In the genomic region with DNA sequence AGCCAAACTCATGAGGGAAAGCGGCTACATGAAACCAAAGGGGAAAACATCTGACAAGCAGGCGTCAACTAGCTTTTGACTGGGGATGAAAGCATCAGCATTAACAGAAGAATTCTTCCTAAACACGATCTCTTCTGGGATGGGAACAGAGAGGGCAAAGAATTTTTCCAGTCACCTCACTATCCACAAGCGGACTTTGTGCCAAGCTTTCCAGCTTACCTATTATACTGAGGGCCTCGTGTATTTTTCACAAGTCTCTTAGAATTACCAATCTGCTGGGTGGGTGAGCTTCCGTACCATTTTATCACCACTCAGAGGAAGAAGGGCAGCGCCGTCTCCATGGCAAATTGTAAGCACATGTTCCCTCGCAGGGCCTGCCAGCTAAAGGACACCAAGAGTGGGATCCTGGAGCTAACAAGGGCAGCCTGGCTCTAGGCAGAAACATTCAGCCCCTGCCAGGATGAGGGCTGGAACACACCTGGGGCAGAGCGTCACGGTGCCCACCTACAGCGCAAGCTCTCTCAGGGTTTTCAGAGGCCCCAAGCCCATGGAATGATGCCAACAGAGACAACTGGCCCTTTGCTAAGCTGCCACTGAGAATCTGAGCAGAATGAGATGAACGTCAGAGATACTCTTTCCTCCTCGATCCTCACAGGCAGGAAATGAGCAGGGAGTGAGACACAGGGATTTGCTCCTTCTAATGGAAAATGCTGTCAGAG, we compare ENCODE assay signal across 22 cellular contexts.
DNase-seq lines count a peak whose midpoint lies in the region; ATAC-seq and TF ChIP-seq lines count a peak whose summit lies in the region.
"Had no signal": no experiment of that assay in that cellular context is flagged by ENCODE, and none has a peak within 500 bp of the region (broad histone marks: within the 10 kb centered on the region; RNA-seq: fewer than 3 reads in every experiment).

No MANE protein-coding gene starts in this region.

- peaks cover 0 to 8% of the 10 kb centered on the region in 2 donors for H3K4me1 Mint-ChIP-seq in natural killer cell treated with Interleukin-12 subunit alpha and Interleukin-12 subunit beta and Interleukin-15 and Interleukin-18, amount 100 ng/mL, for 72 hours (ENCODE audit: low read depth in 2 of 2)
- H3K4me1 Mint-ChIP-seq: memory B cell; naive thymus-derived CD4-positive, alpha-beta T cell had no signal

- H3K36me3 ChIP-seq in SK-N-SH (replicated peaks in 1 of 2; ENCODE audit: control insufficient read depth in 1 of 2, insufficient read depth in 2 of 2, low read length in 1 of 2) (peaks cover 0 to 6% of the 10 kb centered on the region in 2 experiments), hepatocyte (replicated peaks; ENCODE audit: insufficient read depth, low read depth) (no peaks in the 10 kb centered on the region)

- H3K4me1 ChIP-seq in SK-N-SH (ENCODE audit: control insufficient read depth in 1 of 2, insufficient read depth in 2 of 2, low read depth in 1 of 2, low read length in 1 of 2) (peaks cover 3 to 57% of the 10 kb centered on the region in 2 experiments; a peak in 2 of 4 replicates), hepatocyte (ENCODE audit: insufficient read depth) (no peaks in the 10 kb centered on the region)

- H3K4me3 ChIP-seq in SK-N-SH (ENCODE audit: low read depth in 2 of 2, low read length in 1 of 2) (no peak overlapping the region), hepatocyte (no peak overlapping the region)
- H3K4me3 ChIP-seq: tibial artery had no signal

- no peaks in the 10 kb centered on the region for H3K27me3 ChIP-seq in SK-N-SH (ENCODE audit: insufficient read depth)
- H3K27me3 ChIP-seq in hepatocyte = no peaks in the 10 kb centered on the region
- H3K27me3 ChIP-seq: tibial artery had no signal

- H3K9ac ChIP-seq in SK-N-SH = no peak overlapping the region

- CTCF ChIA-PET in SK-N-SH (lab: Yijun Ruan, JAX) = interaction anchor here (1.0 to 2.9 kb wide), 6 partner anchors 15 to 115 kb away, joined by 3 to 7 read pairs (median 4); no protein-coding TSS in a partner anchor

- no peaks in the 10 kb centered on the region for H3K27me3 Mint-ChIP-seq in natural killer cell treated with Interleukin-12 subunit alpha and Interleukin-12 subunit beta and Interleukin-15 and Interleukin-18, amount 100 ng/mL, for 72 hours
- H3K27me3 Mint-ChIP-seq: activated T-cell treated with anti-CD3 and anti-CD28 coated beads, Interleukin-2, amount 50 U/mL, for 24 hours; memory B cell; naive thymus-derived CD4-positive, alpha-beta T cell had no signal

- TF ChIP-seq CTCF in SK-N-SH (IDR thresholded peaks at IDR 0.05) = no peak
- no peak for TF ChIP-seq CTCF in hepatocyte (IDR thresholded peaks at IDR 0.05; ENCODE audit: poor library complexity)

- no peaks in the 10 kb centered on the region for H3F3A ChIP-seq in SK-N-SH (replicated peaks; ENCODE audit: insufficient read depth)

- TF ChIP-seq EP300 in SK-N-SH (IDR thresholded peaks at IDR 0.05; ENCODE audit: borderline replicate concordance in 1 of 2, low read depth in 1 of 2, low read length in 1 of 2) = no peak; a peak in 1 of 4 replicates

- H4K20me1 ChIP-seq in SK-N-SH (ENCODE audit: insufficient read depth) (no peaks in the 10 kb centered on the region), hepatocyte (ENCODE audit: insufficient read depth, poor library complexity, severe bottlenecking) (no peaks in the 10 kb centered on the region)

- in situ Hi-C loops in ACHN (cut with HindIII; ENCODE audit: low pct_ligation_motif_present, low pct_unique_long_range_greater_than_20kb, low sequenced_read_pairs) = no loop called here

- no peak for ATAC-seq in natural killer cell treated with Interleukin-12 subunit alpha and Interleukin-12 subunit beta and Interleukin-15 and Interleukin-18, amount 100 ng/mL, for 72 hours
- ATAC-seq: CD8-positive, alpha-beta T cell; naive thymus-derived CD4-positive, alpha-beta T cell; stimulated activated naive CD8-positive, alpha-beta T cell treated with anti-CD3 and anti-CD28 coated beads, Interleukin-15, Interleukin-2, amounts not matched to agents 100 U/mL and 50 U/mL, for 24 hours had no signal

- no peak overlapping the region for H2AFZ ChIP-seq in SK-N-SH (ENCODE audit: low read depth)
- no peak overlapping the region for H2AFZ ChIP-seq in hepatocyte

- H3K9me2 ChIP-seq in SK-N-SH = no peaks in the 10 kb centered on the region
- H3K9me2 ChIP-seq in hepatocyte (replicated peaks; ENCODE audit: insufficient read depth) = no peaks in the 10 kb centered on the region

- H3K9me3 ChIP-seq in SK-N-SH = no peaks in the 10 kb centered on the region
- no peaks in the 10 kb centered on the region for H3K9me3 ChIP-seq in hepatocyte (ENCODE audit: low read depth)
- H3K9me3 ChIP-seq: tibial artery had no signal

- no peaks in the 10 kb centered on the region for H3K36me3 Mint-ChIP-seq in natural killer cell treated with Interleukin-12 subunit alpha and Interleukin-12 subunit beta and Interleukin-15 and Interleukin-18, amount 100 ng/mL, for 72 hours

- 66% methylated on average over 12 of the region's 14 CpGs for WGBS in SK-N-SH (ENCODE audit: low lambda C conversion rate)
- 77% methylated on average over 14 of the region's 14 CpGs for WGBS in hepatocyte (ENCODE audit: low lambda C conversion rate, missing lambda C conversion rate)

- H3K27ac ChIP-seq in SK-N-SH (ENCODE audit: low read depth in 2 of 2, low read length in 1 of 2) (peak overlapping the region; percentile 28 to 96; a peak in 3 of 4 replicates), hepatocyte (peak overlapping the region; percentile 37)
- H3K27ac ChIP-seq: tibial artery had no signal

- no peak; the same call in 1 of the 2 replicates for TF ChIP-seq RAD21 in SK-N-SH (IDR thresholded peaks at IDR 0.05; ENCODE audit: low read length)

- H3K9me3 Mint-ChIP-seq in natural killer cell treated with Interleukin-12 subunit alpha and Interleukin-12 subunit beta and Interleukin-15 and Interleukin-18, amount 100 ng/mL, for 72 hours = no peaks in the 10 kb centered on the region
- H3K9me3 Mint-ChIP-seq: activated T-cell treated with anti-CD3 and anti-CD28 coated beads, Interleukin-2, amount 50 U/mL, for 24 hours; CD8-positive, alpha-beta T cell; memory B cell; naive thymus-derived CD4-positive, alpha-beta T cell had no signal

- peak overlapping the region in 1 of 2 donors; percentile 45 for H3K27ac Mint-ChIP-seq in natural killer cell treated with Interleukin-12 subunit alpha and Interleukin-12 subunit beta and Interleukin-15 and Interleukin-18, amount 100 ng/mL, for 72 hours
- H3K27ac Mint-ChIP-seq: activated T-cell treated with anti-CD3 and anti-CD28 coated beads, Interleukin-2, amount 50 U/mL, for 24 hours; CD8-positive, alpha-beta T cell; memory B cell; naive thymus-derived CD4-positive, alpha-beta T cell had no signal

- H3K4me3 Mint-ChIP-seq in natural killer cell treated with Interleukin-12 subunit alpha and Interleukin-12 subunit beta and Interleukin-15 and Interleukin-18, amount 100 ng/mL, for 72 hours = no peak overlapping the region
- H3K4me3 Mint-ChIP-seq: activated T-cell treated with anti-CD3 and anti-CD28 coated beads, Interleukin-2, amount 50 U/mL, for 24 hours; CD8-positive, alpha-beta T cell; memory B cell; naive thymus-derived CD4-positive, alpha-beta T cell had no signal

- H3K4me2 ChIP-seq in SK-N-SH (peak overlapping the region; percentile 5; the same call in 1 of the 2 replicates), hepatocyte (no peak overlapping the region)

- H3K79me2 ChIP-seq in SK-N-SH (ENCODE audit: insufficient read depth) (no peaks in the 10 kb centered on the region), hepatocyte (peaks cover 15% of the 10 kb centered on the region)

- POLR2A ChIA-PET in SK-N-SH (lab: Yijun Ruan, JAX) = interaction anchor here (0.9 to 1.7 kb wide), 5 partner anchors 10 to 118 kb away, joined by 3 to 10 read pairs (median 3); no protein-coding TSS in a partner anchor

- DNase-seq in AG08395 (ENCODE audit: low spot score) (peak; percentile 33), ELR (ENCODE audit: low read depth) (peak; percentile 32), SK-N-SH (peak; percentile 81), hepatocyte (ENCODE audit: low spot score) (no peak), HuH-7.5 (ENCODE audit: low spot score) (no peak), ACHN (no peak), NCI-H187 treated with DMSO at 0.1 percent for 48 hours (lab: John Stamatoyannopoulos, UW) (no peak)
- DNase-seq in natural killer cell treated with Interleukin-12 subunit alpha and Interleukin-12 subunit beta and Interleukin-15 and Interleukin-18, amount 100 ng/mL, for 72 hours (ENCODE audit: low spot score) = no peak
- DNase-seq: activated naive CD4-positive, alpha-beta T cell treated with Interleukin-2 at 50 U/mL for 16 hours; activated T-cell treated with anti-CD3 and anti-CD28 coated beads, Interleukin-2, amount 50 U/mL, for 24 hours; CD8-positive, alpha-beta T cell; central memory CD4-positive, alpha-beta T cell; DMS53; Kasumi-1; naive thymus-derived CD4-positive, alpha-beta T cell; NCI-H1105; NCI-H82; small intestine; stimulated activated CD4-positive, alpha-beta T cell treated with anti-CD3 and anti-CD28 coated beads, Interleukin-4, amount 100 ng/mL, for 1 hour; stimulated activated naive CD8-positive, alpha-beta T cell treated with anti-CD3 and anti-CD28 coated beads, Interleukin-15, Interleukin-2, amounts not matched to agents 100 U/mL and 50 U/mL, for 24 hours; tibial artery had no signal

TF ChIP-seq in SK-N-SH, 30 proteins besides CTCF, POLR2A, EP300 and RAD21 (continues in another document):
- TF ChIP-seq RXRA (IDR thresholded peaks at IDR 0.05; ENCODE audit: borderline replicate concordance, low read depth) (no peak), ZBTB33 (IDR thresholded peaks at IDR 0.05; ENCODE audit: borderline replicate concordance, low read depth) (no peak), SIN3A (IDR thresholded peaks at IDR 0.05; ENCODE audit: borderline replicate concordance, low read depth, low read length) (no peak), MXI1 (IDR thresholded peaks at IDR 0.05; ENCODE audit: low read depth, low read length) (peak; percentile 82), FOSL2 (IDR thresholded peaks at IDR 0.05; ENCODE audit: borderline replicate concordance, low read depth) (no peak)

Comparison
In these comparisons a context has a peak if more than half of its experiments do, and no peak if none do; other contexts are left out.
1. DNase-seq: peak in AG08395 (single experiment), ELR (single experiment) and SK-N-SH (single experiment); none in hepatocyte (single experiment), HuH-7.5 (single experiment), ACHN (single experiment), natural killer cell treated with Interleukin-12 subunit alpha and Interleukin-12 subunit beta and Interleukin-15 and Interleukin-18, amount 100 ng/mL, for 72 hours (single experiment) and NCI-H187 treated with DMSO at 0.1 percent for 48 hours (single experiment).